Comparison of ENCODE assay signal across 20 cellular contexts in genomic region chr11:59112494-59112893, GRCh38. TPM values are rescaled to one million over a fixed set of nuclear protein-coding genes. Genes with fewer than 3 reads are reported as not detected.
"Had no signal": no experiment of that assay in that cellular context is flagged by ENCODE, and none has a peak within 500 bp of the region (broad histone marks: within the 10 kb centered on the region; RNA-seq: fewer than 3 reads in every experiment).

No MANE protein-coding gene starts in this region.

- H3K27ac ChIP-seq: colonic mucosa, esophagus muscularis mucosa, hepatocyte, stomach, vagina had no signal

- H3K79me2 ChIP-seq: hepatocyte had no signal

- H2AFZ ChIP-seq: hepatocyte had no signal

- H3K36me3 ChIP-seq: colonic mucosa, esophagus muscularis mucosa, stomach, vagina had no signal

- DNase-seq: activated CD4-positive, alpha-beta T cell treated with anti-CD3 and anti-CD28 coated beads for 48 hours; activated CD4-positive, CD25-positive, alpha-beta regulatory T cell; activated CD8-positive, alpha-beta T cell treated with anti-CD3 and anti-CD28 coated beads for 36 hours; activated naive CD4-positive, alpha-beta T cell treated with anti-CD3 and anti-CD28 coated beads for 36 hours; activated T-cell treated with anti-CD3 and anti-CD28 coated beads, Interleukin-2, amount 50 U/mL, for 1 hour; anterior cingulate cortex; caudate nucleus; colonic mucosa; kidney; stimulated activated CD4-positive, alpha-beta T cell treated with anti-CD3 and anti-CD28 coated beads, Interleukin-4, amount 100 ng/mL, for 24 hours; stomach; T1000; trophoblast cell had no signal

- H3K9me3 ChIP-seq: colonic mucosa, vagina had no signal

- H3K4me1 ChIP-seq: colonic mucosa had no signal

- H3K4me3 ChIP-seq: colonic mucosa, esophagus muscularis mucosa, hepatocyte, lung, stomach, vagina had no signal

- H3K27me3 ChIP-seq: colonic mucosa, esophagus muscularis mucosa, hepatocyte, stomach, vagina had no signal

- H3K4me2 ChIP-seq: hepatocyte had no signal

RNA-seq across cellular contexts. Expression of gene GLYATL1B, which starts 26.4 kb away (rescaled TPM):
- total RNA-seq: activated CD8-positive, alpha-beta T cell treated with anti-CD3 and anti-CD28 coated beads for 36 hours; activated naive CD4-positive, alpha-beta T cell treated with anti-CD3 and anti-CD28 coated beads for 36 hours; colonic mucosa; esophagus muscularis mucosa; fibroblast of villous mesenchyme; hepatocyte; kidney; lung; sciatic nerve; stomach; temporal lobe; vagina had no signal
- polyA plus RNA-seq: lung, stomach had no signal
